ENCODE assay signal across 8 cellular contexts in genomic region chr12:46268617-46269428, GRCh38. TPM values are rescaled to one million over a fixed set of nuclear protein-coding genes. Genes with fewer than 3 reads are reported as not detected.
A peak's percentile ranks its signal among the peaks of the same experiment; 100 is the strongest.
DNase-seq lines count a peak whose midpoint lies in the region; ATAC-seq and TF ChIP-seq lines count a peak whose summit lies in the region.

TSS of gene SLC38A1 (minus strand) at chr12:46269043. CDS start at chr12:46239800, 29,243 bp downstream.

- H3K27ac ChIP-seq in left lung = peak within 1 kb of the TSS; percentile 84 to 88

- TF ChIP-seq CTCF in AG04449 (IDR thresholded peaks at IDR 0.05; ENCODE audit: insufficient read depth, low read length, missing control alignments) = no peak
- no peak for TF ChIP-seq CTCF in choroid plexus epithelial cell (conservative IDR thresholded peaks at IDR 0.05; ENCODE audit: low read depth, low read length)
- no peak for TF ChIP-seq CTCF in left lung (IDR thresholded peaks at IDR 0.05)

- peak; percentile 74 for ATAC-seq in GM18868 (IDR thresholded peaks at IDR 0.05; ENCODE audit: unreplicated experiment)
- ATAC-seq in HG03103 (IDR thresholded peaks at IDR 0.05; ENCODE audit: low read depth, unreplicated experiment) = peak; percentile 59
- peak; percentile 79 for ATAC-seq in left lung

- peak within 1 kb of the TSS; percentile 85 for H3K4me3 ChIP-seq in AG04449 (ENCODE audit: low read depth, low read length)
- H3K4me3 ChIP-seq in choroid plexus epithelial cell (ENCODE audit: low read depth, low read length) = peak within 1 kb of the TSS; percentile 78
- peak within 1 kb of the TSS; percentile 52 to 56 for H3K4me3 ChIP-seq in left lung

- peaks cover 7 to 51% of the 10 kb centered on the region in 2 donors for H3K4me1 ChIP-seq in left lung

- CTCF ChIA-PET in AG04449 (lab: Yijun Ruan, JAX) = interaction anchor here (0.9 kb wide), 1 partner anchor 9 kb away, joined by 3 read pairs; no protein-coding TSS in a partner anchor

- intact Hi-C loops in left lung (cut with DNase I) = no loop called here

- no peaks in the 10 kb centered on the region for H3K9me3 ChIP-seq in left lung

- POLR2A ChIA-PET in AG04449 (lab: Yijun Ruan, JAX) = interaction anchor here (0.6 to 0.7 kb wide), 2 partner anchors 90 to 143 kb away, joined by 4 read pairs; no protein-coding TSS in a partner anchor

- peaks cover 22 to 45% of the 10 kb centered on the region in 2 donors for H3K27me3 ChIP-seq in left lung

- no peaks in the 10 kb centered on the region for H3K36me3 ChIP-seq in left lung

- DNase-seq in AG04449 (ENCODE audit: low read depth, low spot score) = no peak
- DNase-seq in NCI-H2171 treated with DMSO at 0.1 percent for 48 hours (lab: John Stamatoyannopoulos, UW) = peak; percentile 56
- DNase-seq in activated CD4-positive, alpha-beta T cell treated with anti-CD3 and anti-CD28 coated beads for 24 hours (ENCODE audit: low read depth in 2 of 2) = peak; percentile 64 to 73
- DNase-seq in choroid plexus epithelial cell (ENCODE audit: low read depth) = peak; percentile 64
- DNase-seq in left lung = peak; percentile 91 to 97
- DNase-seq in stimulated activated CD4-positive, alpha-beta T cell treated with anti-CD3 and anti-CD28 coated beads, Interleukin-2, amount 100 ng/mL, for 48 hours = peak; percentile 72 to 74

RNA-seq across cellular contexts. Expression of gene SLC38A1, which starts in this region (rescaled TPM):
- 10 to 100 TPM; 58.7 to 67.5 TPM for total RNA-seq in left lung
